ENCODE assay signal across 13 cellular contexts in the genomic region with DNA sequence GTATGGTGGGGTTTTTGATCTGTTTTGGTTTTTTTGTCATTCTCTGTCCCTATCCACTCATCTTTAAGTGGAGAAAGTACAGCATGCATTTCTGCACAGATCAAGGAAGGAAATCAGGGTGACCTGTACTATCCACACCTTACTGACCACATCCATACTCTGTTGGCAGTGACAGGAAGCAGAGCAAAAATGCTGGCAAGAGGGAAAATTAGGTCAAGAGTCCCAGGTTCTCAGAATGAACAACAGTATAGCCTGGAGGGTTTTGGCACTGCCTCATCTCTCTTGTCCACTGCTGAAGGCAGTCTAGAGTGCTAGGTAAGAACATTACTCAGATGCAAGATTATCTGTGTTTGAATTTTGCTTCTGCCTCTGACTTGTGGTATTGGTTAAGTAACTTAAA.
DNase-seq lines count a peak whose midpoint lies in the region; FAIRE-seq and TF ChIP-seq lines count a peak whose summit lies in the region.
"Had no signal": no experiment of that assay in that cellular context is flagged by ENCODE, and none has a peak within 500 bp of the region (broad histone marks: within the 10 kb centered on the region; RNA-seq: fewer than 3 reads in every experiment).

No MANE protein-coding gene starts in this region.

- H3K9me3 ChIP-seq in neutrophil (no peaks in the 10 kb centered on the region), neural progenitor cell (ENCODE audit: low read depth) (no peaks in the 10 kb centered on the region)

- DNase-seq in GM12892 (ENCODE audit: insufficient read length): no peak
- peak; percentile 12 for DNase-seq in NCI-H2196 treated with DMSO at 0.1 percent for 48 hours (lab: John Stamatoyannopoulos, UW; ENCODE audit: unreplicated experiment)
- peak; percentile 36 for DNase-seq in dermis blood vessel endothelial cell
- DNase-seq in neural progenitor cell (ENCODE audit: low spot score): no peak
- DNase-seq in dedifferentiated amniotic fluid mesenchymal stem cell (ENCODE audit: extremely low spot score): no peak
- no peak for DNase-seq in glutamatergic neuron
- DNase-seq: activated CD4-positive, alpha-beta T cell treated with anti-CD3 and anti-CD28 coated beads, Interleukin-2, amount 50 U/mL, for 1 hour; activated naive CD4-positive, alpha-beta T cell treated with Interleukin-2 at 50 U/mL for 16 hours; hippocampal formation; KBM-7; NCI-H526 treated with DMSO at 0.1 percent for 48 hours had no signal

- no peak overlapping the region for H2AFZ ChIP-seq in neural progenitor cell (replicated peaks)

- no peaks in the 10 kb centered on the region for H3K27me3 Mint-ChIP-seq in neural progenitor cell (ENCODE audit: insufficient read depth, low read depth)
- no peaks in the 10 kb centered on the region for H3K27me3 Mint-ChIP-seq in glutamatergic neuron (ENCODE audit: unreplicated experiment)

- H3K4me1 Mint-ChIP-seq in neural progenitor cell (peaks cover 7% of the 10 kb centered on the region), glutamatergic neuron (ENCODE audit: low read depth, unreplicated experiment) (no peaks in the 10 kb centered on the region)

- FAIRE-seq in GM12892 (lab: Jason Lieb, UNC): peak; percentile 53
- FAIRE-seq: urothelium cell line had no signal

- H3K4me3 Mint-ChIP-seq in neural progenitor cell: no peak overlapping the region
- H3K4me3 Mint-ChIP-seq in glutamatergic neuron (ENCODE audit: unreplicated experiment): no peak overlapping the region

- H3K27ac Mint-ChIP-seq in neural progenitor cell: no peak overlapping the region
- H3K27ac Mint-ChIP-seq in glutamatergic neuron (ENCODE audit: unreplicated experiment): no peak overlapping the region

- no peaks in the 10 kb centered on the region for H4K20me1 ChIP-seq in neural progenitor cell (ENCODE audit: low read depth)

- no peaks in the 10 kb centered on the region for H3K9me3 Mint-ChIP-seq in neural progenitor cell
- H3K9me3 Mint-ChIP-seq in glutamatergic neuron (ENCODE audit: unreplicated experiment): no peaks in the 10 kb centered on the region

- H3K9ac ChIP-seq in neural progenitor cell: no peak overlapping the region

- H3F3A ChIP-seq in neural progenitor cell (ENCODE audit: low read depth): no peaks in the 10 kb centered on the region

- H3K4me1 ChIP-seq in neutrophil (ENCODE audit: control insufficient read depth in 1 of 2, insufficient read depth in 1 of 2, low read depth in 1 of 2, low read length in 1 of 2) (peaks cover 32 to 50% of the 10 kb centered on the region in 2 experiments), neural progenitor cell (no peaks in the 10 kb centered on the region)

- H3K79me2 ChIP-seq in neural progenitor cell (ENCODE audit: low read depth): no peaks in the 10 kb centered on the region

- TF ChIP-seq CTCF in neutrophil (IDR thresholded peaks at IDR 0.05): no peak
- no peak for TF ChIP-seq CTCF in neural progenitor cell (IDR thresholded peaks at IDR 0.05)
- no peak for TF ChIP-seq CTCF in glutamatergic neuron (IDR thresholded peaks at IDR 0.05; ENCODE audit: partially characterized antibody, unreplicated experiment)

- H3K36me3 Mint-ChIP-seq in neural progenitor cell (no peaks in the 10 kb centered on the region), glutamatergic neuron (ENCODE audit: unreplicated experiment) (no peaks in the 10 kb centered on the region)

- H3K4me3 ChIP-seq in neutrophil (ENCODE audit: low read depth in 1 of 2, low read length in 1 of 2) (no peak overlapping the region), neural progenitor cell (no peak overlapping the region)

- no peak for TF ChIP-seq POLR2A in GM12892 (IDR thresholded peaks at IDR 0.05; ENCODE audit: low read depth, low read length)

- no peak overlapping the region for H3K4me2 ChIP-seq in neural progenitor cell

- H3K36me3 ChIP-seq in neutrophil: no peaks in the 10 kb centered on the region
- H3K36me3 ChIP-seq in neural progenitor cell: no peaks in the 10 kb centered on the region

- H3K27ac ChIP-seq in neutrophil: peak overlapping the region; percentile 23
- H3K27ac ChIP-seq in neural progenitor cell: no peak overlapping the region

- H3K27me3 ChIP-seq in neutrophil (no peaks in the 10 kb centered on the region), neural progenitor cell (no peaks in the 10 kb centered on the region)

Comparison
In these comparisons a context has a peak if more than half of its experiments do, and no peak if none do; other contexts are left out.
1. DNase-seq: peak in NCI-H2196 treated with DMSO at 0.1 percent for 48 hours (single experiment) and dermis blood vessel endothelial cell (single experiment); none in GM12892 (single experiment), neural progenitor cell (single experiment), dedifferentiated amniotic fluid mesenchymal stem cell (single experiment) and glutamatergic neuron (single experiment).